Comparison of ENCODE assay signal across 23 cellular contexts in genomic region chr6:120913519-120913918, GRCh38.
DNase-seq lines count a peak whose midpoint lies in the region; ATAC-seq, FAIRE-seq and TF ChIP-seq lines count a peak whose summit lies in the region.
"Had no signal": no experiment of that assay in that cellular context is flagged by ENCODE, and none has a peak within 500 bp of the region (broad histone marks: within the 10 kb centered on the region; RNA-seq: fewer than 3 reads in every experiment).

No MANE protein-coding gene starts in this region.

- H4K20me1 ChIP-seq in HepG2 (ENCODE audit: insufficient read depth, low read length) = no peaks in the 10 kb centered on the region
- H4K20me1 ChIP-seq in K562 (replicated peaks; ENCODE audit: control insufficient read depth, insufficient read depth, low read length) = no peaks in the 10 kb centered on the region
- H4K20me1 ChIP-seq in PC-3 (ENCODE audit: low read length) = no peaks in the 10 kb centered on the region
- H4K20me1 ChIP-seq: BLaER1 had no signal

- POLR2A ChIA-PET in HepG2 (lab: Yijun Ruan, JAX) (no interaction called here), K562 (lab: Yijun Ruan, JAX) (no interaction called here), PC-3 (lab: Charles Lee; ENCODE audit: unreplicated experiment) (no interaction called here)

- TF ChIP-seq POLR2A in HepG2 (IDR thresholded peaks at IDR 0.05; ENCODE audit: insufficient read depth in 1 of 2, low read depth in 2 of 2, low read length in 2 of 2) = no peak
- no peak for TF ChIP-seq POLR2A in right lobe of liver (IDR thresholded peaks at IDR 0.05)
- TF ChIP-seq POLR2A in K562 (conservative IDR thresholded peaks at IDR 0.05) = no peak

- H3K9me3 ChIP-seq in HepG2 (ENCODE audit: low read length) (no peaks in the 10 kb centered on the region), right lobe of liver (no peaks in the 10 kb centered on the region), K562 (replicated peaks; ENCODE audit: control insufficient read depth, insufficient read depth, low read depth, low read length) (no peaks in the 10 kb centered on the region), PC-3 (ENCODE audit: low read length) (no peaks in the 10 kb centered on the region)
- H3K9me3 ChIP-seq: BE2C, BLaER1 had no signal

- H3K9ac ChIP-seq in HepG2 (ENCODE audit: insufficient read depth, low read depth, low read length) = no peak overlapping the region
- H3K9ac ChIP-seq in K562 (ENCODE audit: insufficient read depth in 1 of 2, low read depth in 2 of 2, low read length in 2 of 2) = no peak overlapping the region
- no peak overlapping the region for H3K9ac ChIP-seq in PC-3 (ENCODE audit: low read length)
- H3K9ac ChIP-seq: BLaER1 had no signal

- ATAC-seq in HepG2 (no peak), right lobe of liver (no peak), K562 (no peak), PC-3 (no peak)

- no peaks in the 10 kb centered on the region for H3F3A ChIP-seq in PC-3 (ENCODE audit: low read length, unreplicated experiment)

- no peaks in the 10 kb centered on the region for H3K9me1 ChIP-seq in K562 (ENCODE audit: control insufficient read depth, insufficient read depth, low read length)

- TF ChIP-seq EP300 in HepG2 (IDR thresholded peaks at IDR 0.05; ENCODE audit: low read depth in 2 of 2, low read length in 2 of 2) (no peak), HepG2 (CRISPR knock-in tag; IDR thresholded peaks at IDR 0.05; ENCODE audit: borderline replicate concordance) (no peak), K562 (IDR thresholded peaks at IDR 0.05; ENCODE audit: low read length) (no peak)

- DNase-seq in HepG2 (ENCODE audit: low spot score) = no peak
- no peak for DNase-seq in right lobe of liver
- DNase-seq in K562 (ENCODE audit: extremely low read depth in 1 of 4, low spot score in 3 of 4) = no peak
- DNase-seq in NCI-H1092 (lab: John Stamatoyannopoulos, UW) = no peak
- no peak for DNase-seq in PC-3
- DNase-seq: 8988T; ACHN; BE2C; C1 segment of cervical spinal cord; CD4-positive, alpha-beta memory T cell; CD4-positive, CD25-positive, alpha-beta regulatory T cell; CD8-positive, alpha-beta memory T cell; COR-L47; DMS 273 treated with DMSO at 0.1 percent for 48 hours; DMS153; DMS53; DMS79; DND-41; EL; GF-D8 had no signal

- H3K4me3 ChIP-seq in HepG2 (replicated peaks in 1 of 3; ENCODE audit: insufficient read depth in 1 of 3, low read depth in 2 of 3, low read length in 3 of 3) (no peak overlapping the region), right lobe of liver (no peak overlapping the region), K562 (no peak overlapping the region), PC-3 (ENCODE audit: low read length) (no peak overlapping the region)
- H3K4me3 ChIP-seq: BLaER1 had no signal

- CTCF ChIA-PET in HepG2 (lab: Yijun Ruan, JAX; ENCODE audit: low intra/inter-chr PET ratio, low total read pairs) (no interaction called here), K562 (lab: Yijun Ruan, JAX; ENCODE audit: low intra/inter-chr PET ratio) (no interaction called here), PC-3 (lab: Charles Lee) (no interaction called here)

- WGBS in HepG2 (ENCODE audit: low lambda C conversion rate) = 0% methylated on average over 1 of the region's 1 CpG
- 25% methylated on average over 1 of the region's 1 CpG for WGBS in right lobe of liver (ENCODE audit: insufficient coverage, low coverage, low lambda C conversion rate, missing lambda C conversion rate)
- WGBS in K562 (ENCODE audit: insufficient coverage, low coverage, missing lambda C conversion rate) = 0% methylated on average over 1 of the region's 1 CpG

- no peak overlapping the region for H3K27ac ChIP-seq in HepG2 (ENCODE audit: extremely low read length, insufficient read depth, low read length)
- no peak overlapping the region for H3K27ac ChIP-seq in right lobe of liver
- no peak overlapping the region for H3K27ac ChIP-seq in K562 (ENCODE audit: extremely low read depth, low read depth, low read length)
- H3K27ac ChIP-seq in PC-3 (ENCODE audit: low read length) = no peak overlapping the region
- H3K27ac ChIP-seq: BLaER1 had no signal

- H3K4me1 ChIP-seq in HepG2 (ENCODE audit: insufficient read depth, low read length) = no peaks in the 10 kb centered on the region
- no peaks in the 10 kb centered on the region for H3K4me1 ChIP-seq in right lobe of liver
- H3K4me1 ChIP-seq in K562 (replicated peaks in 1 of 2; ENCODE audit: control insufficient read depth in 2 of 2, insufficient read depth in 2 of 2, low read length in 2 of 2) = no peaks in the 10 kb centered on the region
- H3K4me1 ChIP-seq in PC-3 (ENCODE audit: insufficient read depth, low read length) = no peaks in the 10 kb centered on the region
- H3K4me1 ChIP-seq: BE2C, BLaER1 had no signal

- BruUV-seq in HepG2 (replicated peaks; lab: Mats Ljungman, UMichigan) (no TSS peak), K562 (replicated peaks; lab: Mats Ljungman, UMichigan) (no TSS peak), PC-3 (replicated peaks; lab: Mats Ljungman, UMichigan) (no TSS peak)

- no peak for TF ChIP-seq RAD21 in HepG2 (CRISPR knock-in tag; IDR thresholded peaks at IDR 0.05)
- no peak for TF ChIP-seq RAD21 in K562 (CRISPR knock-in tag; conservative IDR thresholded peaks at IDR 0.05 in 1 of 2, IDR thresholded peaks at IDR 0.05 in 1 of 2)

- no peaks in the 10 kb centered on the region for H3K79me2 ChIP-seq in HepG2 (ENCODE audit: insufficient read depth, low read length)
- H3K79me2 ChIP-seq in K562 (ENCODE audit: control insufficient read depth, insufficient read depth, low read length) = no peaks in the 10 kb centered on the region
- H3K79me2 ChIP-seq in PC-3 (ENCODE audit: low read length) = no peaks in the 10 kb centered on the region

- H2AFZ ChIP-seq in HepG2 (ENCODE audit: low read length) (no peak overlapping the region), K562 (ENCODE audit: low read depth, low read length) (no peak overlapping the region), PC-3 (ENCODE audit: low read length) (no peak overlapping the region)

- H3K4me2 ChIP-seq in HepG2 (ENCODE audit: low read depth, low read length) (no peak overlapping the region), K562 (ENCODE audit: insufficient read depth, low read length) (no peak overlapping the region), PC-3 (ENCODE audit: low read length) (no peak overlapping the region)
- H3K4me2 ChIP-seq: BLaER1 had no signal

- H3K27me3 ChIP-seq in HepG2 (ENCODE audit: control insufficient read depth in 1 of 2, insufficient read depth in 2 of 2, low read length in 2 of 2) = no peaks in the 10 kb centered on the region
- H3K27me3 ChIP-seq in right lobe of liver = no peaks in the 10 kb centered on the region
- no peaks in the 10 kb centered on the region for H3K27me3 ChIP-seq in K562 (ENCODE audit: control insufficient read depth in 2 of 2, insufficient read depth in 2 of 2, low read length in 2 of 2)
- no peaks in the 10 kb centered on the region for H3K27me3 ChIP-seq in PC-3 (ENCODE audit: low read length)
- H3K27me3 ChIP-seq: BE2C, BLaER1 had no signal

- no peaks in the 10 kb centered on the region for H3K36me3 ChIP-seq in HepG2 (replicated peaks in 1 of 2; ENCODE audit: control insufficient read depth in 1 of 2, insufficient read depth in 2 of 2, low read length in 2 of 2)
- H3K36me3 ChIP-seq in right lobe of liver = no peaks in the 10 kb centered on the region
- no peaks in the 10 kb centered on the region for H3K36me3 ChIP-seq in K562 (ENCODE audit: control insufficient read depth, insufficient read depth, low read length)
- no peaks in the 10 kb centered on the region for H3K36me3 ChIP-seq in PC-3 (ENCODE audit: low read depth, low read length)
- H3K36me3 ChIP-seq: BE2C, BLaER1 had no signal

- TF ChIP-seq CTCF in HepG2 (CRISPR knock-in tag; IDR thresholded peaks at IDR 0.05) = no peak
- TF ChIP-seq CTCF in right lobe of liver (IDR thresholded peaks at IDR 0.05) = no peak
- TF ChIP-seq CTCF in K562 (IDR thresholded peaks at IDR 0.05 in 2 of 3, conservative IDR thresholded peaks at IDR 0.05 in 1 of 3; ENCODE audit: insufficient read depth in 2 of 3, low read depth in 1 of 3, low read length in 3 of 3) = no peak
- TF ChIP-seq CTCF in PC-3 (conservative IDR thresholded peaks at IDR 0.05; ENCODE audit: low read depth, low read length) = no peak

- no peak for FAIRE-seq in HepG2 (lab: Jason Lieb, UNC)
- FAIRE-seq in K562 (lab: Jason Lieb, UNC) = no peak
- FAIRE-seq: A204.1, GM19239 had no signal

- intact Hi-C loops in HepG2 (cut with micrococcal nuclease; ENCODE audit: unreplicated experiment) (no loop called here), right lobe of liver (cut with DNase I) (no loop called here), K562 (cut with micrococcal nuclease) (no loop called here), PC-3 (cut with micrococcal nuclease) (no loop called here)

- H3K9me2 ChIP-seq in PC-3 (replicated peaks; ENCODE audit: low read length) = no peaks in the 10 kb centered on the region

- in situ Hi-C loops in HepG2 (cut with HindIII; ENCODE audit: extremely low pct_ligation_motif_present, low pct_unique_long_range_greater_than_20kb) = no loop called here
- in situ Hi-C loops in K562 (cut with MboI) = no loop called here

TF ChIP-seq in HepG2, 621 proteins besides CTCF, POLR2A, EP300 and RAD21 (continues in another document):
- TF ChIP-seq RFX1 (IDR thresholded peaks at IDR 0.05) (peak; percentile 51; the same call in 1 of the 2 replicates), CEBPG (CRISPR knock-in tag; IDR thresholded peaks at IDR 0.05) (no peak), TCF12 (IDR thresholded peaks at IDR 0.05) (no peak), TCF12 (CRISPR knock-in tag; IDR thresholded peaks at IDR 0.05) (no peak)

TF ChIP-seq in K562, 482 proteins besides CTCF, POLR2A, EP300 and RAD21 (continues in another document):
- TF ChIP-seq SMAD2 (IDR thresholded peaks at IDR 0.05; ENCODE audit: low read depth, low read length) = no peak
- TF ChIP-seq NEUROD1 (IDR thresholded peaks at IDR 0.05; ENCODE audit: borderline replicate concordance, low read depth, low read length, partially characterized antibody) = no peak
- no peak for TF ChIP-seq ZNF12 (CRISPR knock-in tag; IDR thresholded peaks at IDR 0.05)

Comparison
In these comparisons a context has a peak if more than half of its experiments do, and no peak if none do; other contexts are left out.
1. Of the 241 proteins assayed by ChIP-seq in both HepG2 and K562: peak only in HepG2: none; only in K562: none; in both: RFX1; in neither: 240.